11 cellular contexts compared by ENCODE assay signal in genomic region chr19:40721936-40722661, GRCh38. TPM values are rescaled to one million over a fixed set of nuclear protein-coding genes. Genes with fewer than 3 reads are reported as not detected.
DNase-seq lines count a peak whose midpoint lies in the region; ATAC-seq and TF ChIP-seq lines count a peak whose summit lies in the region.
"Had no signal": no experiment of that assay in that cellular context is flagged by ENCODE, and none has a peak within 500 bp of the region (broad histone marks: within the 10 kb centered on the region; RNA-seq: fewer than 3 reads in every experiment).

No MANE protein-coding gene starts in this region.

- H3K4me1 Mint-ChIP-seq in endothelial cell (ENCODE audit: unreplicated experiment) = peaks cover 11% of the 10 kb centered on the region
- H3K4me1 Mint-ChIP-seq in naive thymus-derived CD4-positive, alpha-beta T cell = peaks cover 22 to 64% (median 48%) of the 10 kb centered on the region in 7 donors
- H3K4me1 Mint-ChIP-seq in activated naive CD4-positive, alpha-beta T cell treated with anti-CD3 and anti-CD28 coated beads, Interleukin-2, amount 10 ng/mL, durations not matched to agents 7 days and 5 days = peaks cover 49% of the 10 kb centered on the region

- peak overlapping the region; percentile 98 for H3K27ac ChIP-seq in RWPE2 (ENCODE audit: poor library complexity, severe bottlenecking)
- peak overlapping the region; percentile 5 for H3K27ac ChIP-seq in mesenchymal stem cell (ENCODE audit: low read length, poor library complexity, severe bottlenecking)
- H3K27ac ChIP-seq in tibial artery = peak overlapping the region; percentile 96 to 97
- H3K27ac ChIP-seq in naive thymus-derived CD4-positive, alpha-beta T cell (ENCODE audit: low read depth, low read length) = no peak overlapping the region

- DNase-seq in RWPE2 (ENCODE audit: low spot score) (no peak), endothelial cell (ENCODE audit: low spot score) (no peak), mesenchymal stem cell (peak; percentile 26), tibial artery (no peak), iPS-NIHi7 (ENCODE audit: extremely low spot score) (no peak)
- no peak for DNase-seq in naive thymus-derived CD4-positive, alpha-beta T cell
- DNase-seq in activated naive CD4-positive, alpha-beta T cell treated with anti-CD3 and anti-CD28 coated beads, Interleukin-2, amount 10 ng/mL, durations not matched to agents 7 days and 5 days = no peak
- DNase-seq: NCI-H526 treated with DMSO at 0.1 percent for 48 hours had no signal

- ATAC-seq in RWPE2 (ENCODE audit: low read depth) (peak; percentile 37), HG03095 (IDR thresholded peaks at IDR 0.05; ENCODE audit: unreplicated experiment) (no peak)
- no peak for ATAC-seq in naive thymus-derived CD4-positive, alpha-beta T cell
- ATAC-seq: HCT116 had no signal

- H2BK15ac ChIP-seq in mesenchymal stem cell (ENCODE audit: low read depth, poor library complexity, severe bottlenecking) = no peak overlapping the region

- H4K8ac ChIP-seq in mesenchymal stem cell (ENCODE audit: low read length) = no peak overlapping the region

- 88% methylated on average over 5 of the region's 9 CpGs for WGBS in mesenchymal stem cell

- H3K79me1 ChIP-seq in mesenchymal stem cell (replicated peaks; ENCODE audit: low read length, poor library complexity, severe bottlenecking) = peaks cover 21% of the 10 kb centered on the region

- POLR2A ChIA-PET in naive thymus-derived CD4-positive, alpha-beta T cell (lab: Charles Lee) = interaction anchor here (0.6 to 1.5 kb wide), 3 partner anchors 28 to 77 kb away, joined by 3 to 7 read pairs (median 4); partner anchors contain the start of gene ACTMAP

- H3K9me3 Mint-ChIP-seq in endothelial cell (ENCODE audit: unreplicated experiment) = no peaks in the 10 kb centered on the region
- peaks cover 0 to 5% (median 0%) of the 10 kb centered on the region in 11 donors for H3K9me3 Mint-ChIP-seq in naive thymus-derived CD4-positive, alpha-beta T cell
- H3K9me3 Mint-ChIP-seq in activated naive CD4-positive, alpha-beta T cell treated with anti-CD3 and anti-CD28 coated beads, Interleukin-2, amount 10 ng/mL, durations not matched to agents 7 days and 5 days = no peaks in the 10 kb centered on the region
- H3K9me3 Mint-ChIP-seq: activated naive CD4-positive, alpha-beta T cell treated with anti-CD3 and anti-CD28 coated beads, Interleukin-2, amount 50 U/mL, for 24 hours had no signal

- no peak overlapping the region for H3K18ac ChIP-seq in mesenchymal stem cell (ENCODE audit: low read depth in 1 of 2, low read length in 2 of 2)

- H3K4me1 ChIP-seq in RWPE2 (ENCODE audit: insufficient read depth, poor library complexity, severe bottlenecking) (peaks cover 31% of the 10 kb centered on the region), mesenchymal stem cell (ENCODE audit: control insufficient read depth, insufficient read depth, low read depth, low read length) (peaks cover 22% of the 10 kb centered on the region), tibial artery (peaks cover 0 to 62% (median 45%) of the 10 kb centered on the region in 4 donors)
- peaks cover 19 to 30% of the 10 kb centered on the region in 2 donors for H3K4me1 ChIP-seq in naive thymus-derived CD4-positive, alpha-beta T cell (ENCODE audit: control insufficient read depth in 2 of 2, insufficient read depth in 2 of 2, low read length in 2 of 2)

- H3K4me3 ChIP-seq in RWPE2 (ENCODE audit: severe bottlenecking) (no peak overlapping the region), mesenchymal stem cell (ENCODE audit: insufficient read depth in 1 of 2, low read depth in 1 of 2, low read length in 2 of 2) (no peak overlapping the region), tibial artery (peak overlapping the region; percentile 78 to 81)
- H3K4me3 ChIP-seq in naive thymus-derived CD4-positive, alpha-beta T cell (ENCODE audit: low read length) = no peak overlapping the region

- H3K27me3 ChIP-seq in RWPE2 (ENCODE audit: insufficient read depth, poor library complexity, severe bottlenecking) (no peaks in the 10 kb centered on the region), mesenchymal stem cell (ENCODE audit: control insufficient read depth in 1 of 2, insufficient read depth in 1 of 2, low read length in 2 of 2) (no peaks in the 10 kb centered on the region), tibial artery (no peaks in the 10 kb centered on the region)
- no peaks in the 10 kb centered on the region for H3K27me3 ChIP-seq in naive thymus-derived CD4-positive, alpha-beta T cell (ENCODE audit: control insufficient read depth in 2 of 2, insufficient read depth in 2 of 2, low read length in 2 of 2)

- H3K9ac ChIP-seq in mesenchymal stem cell (ENCODE audit: low read length) = peak overlapping the region; percentile 3

- peak overlapping the region; percentile 38 for H2AK5ac ChIP-seq in mesenchymal stem cell (ENCODE audit: low read length, severe bottlenecking)

- TF ChIP-seq CTCF in RWPE2 (IDR thresholded peaks at IDR 0.05; ENCODE audit: poor library complexity, severe bottlenecking) (no peak), endothelial cell (IDR thresholded peaks at IDR 0.05; ENCODE audit: unreplicated experiment) (no peak), tibial artery (IDR thresholded peaks at IDR 0.05) (no peak)

- no peak overlapping the region for H2BK5ac ChIP-seq in mesenchymal stem cell (ENCODE audit: low read depth, low read length, poor library complexity, severe bottlenecking)

- H3K4ac ChIP-seq in mesenchymal stem cell (ENCODE audit: low read depth in 1 of 2, low read length in 2 of 2) = no peak overlapping the region

- H3K4me2 ChIP-seq in mesenchymal stem cell (ENCODE audit: low read length, poor library complexity, severe bottlenecking) = no peak overlapping the region

- H2BK12ac ChIP-seq in mesenchymal stem cell (ENCODE audit: low read length in 2 of 2) = no peak overlapping the region

- peaks cover 25% of the 10 kb centered on the region for H3K36me3 Mint-ChIP-seq in endothelial cell (ENCODE audit: low read depth, unreplicated experiment)
- peaks cover 0 to 46% (median 8%) of the 10 kb centered on the region in 5 donors for H3K36me3 Mint-ChIP-seq in naive thymus-derived CD4-positive, alpha-beta T cell
- H3K36me3 Mint-ChIP-seq in activated naive CD4-positive, alpha-beta T cell treated with anti-CD3 and anti-CD28 coated beads, Interleukin-2, amount 10 ng/mL, durations not matched to agents 7 days and 5 days = peaks cover 26% of the 10 kb centered on the region

- peak overlapping the region in 1 of 2 experiments; percentile 18 for H3K14ac ChIP-seq in mesenchymal stem cell (ENCODE audit: low read length in 2 of 2)

- peak overlapping the region; percentile 31 for H3K4me3 Mint-ChIP-seq in endothelial cell (ENCODE audit: unreplicated experiment)
- H3K4me3 Mint-ChIP-seq in naive thymus-derived CD4-positive, alpha-beta T cell = peak overlapping the region in 1 of 10 donors; percentile 22
- no peak overlapping the region for H3K4me3 Mint-ChIP-seq in activated naive CD4-positive, alpha-beta T cell treated with anti-CD3 and anti-CD28 coated beads, Interleukin-2, amount 10 ng/mL, durations not matched to agents 7 days and 5 days
- H3K4me3 Mint-ChIP-seq: activated naive CD4-positive, alpha-beta T cell treated with anti-CD3 and anti-CD28 coated beads, Interleukin-2, amount 50 U/mL, for 24 hours had no signal

- CTCF ChIA-PET in naive thymus-derived CD4-positive, alpha-beta T cell (lab: Charles Lee) = interaction anchor here (1.0 kb wide), 1 partner anchor 79 kb away, joined by 4 read pairs; no protein-coding TSS in a partner anchor
- CTCF ChIA-PET in activated naive CD4-positive, alpha-beta T cell treated with anti-CD3 and anti-CD28 coated beads, Interleukin-2, amount 10 ng/mL, durations not matched to agents 7 days and 5 days (lab: Charles Lee) = interaction anchor here (0.6 to 2.2 kb wide), 3 partner anchors 83 to 112 kb away, joined by 3 to 5 read pairs (median 3); no protein-coding TSS in a partner anchor

- peaks cover 5% of the 10 kb centered on the region for H3K27me3 Mint-ChIP-seq in endothelial cell (ENCODE audit: unreplicated experiment)
- H3K27me3 Mint-ChIP-seq in naive thymus-derived CD4-positive, alpha-beta T cell = no peaks in the 10 kb centered on the region
- no peaks in the 10 kb centered on the region for H3K27me3 Mint-ChIP-seq in activated naive CD4-positive, alpha-beta T cell treated with anti-CD3 and anti-CD28 coated beads, Interleukin-2, amount 10 ng/mL, durations not matched to agents 7 days and 5 days
- H3K27me3 Mint-ChIP-seq: activated naive CD4-positive, alpha-beta T cell treated with anti-CD3 and anti-CD28 coated beads, Interleukin-2, amount 50 U/mL, for 24 hours had no signal

- no peaks in the 10 kb centered on the region for H3K9me3 ChIP-seq in RWPE2 (ENCODE audit: severe bottlenecking)
- no peaks in the 10 kb centered on the region for H3K9me3 ChIP-seq in mesenchymal stem cell (ENCODE audit: control insufficient read depth, low read length)
- H3K9me3 ChIP-seq in tibial artery = no peaks in the 10 kb centered on the region
- no peaks in the 10 kb centered on the region for H3K9me3 ChIP-seq in naive thymus-derived CD4-positive, alpha-beta T cell (ENCODE audit: control insufficient read depth in 2 of 3, low read length in 3 of 3)

- no peak overlapping the region for H2AFZ ChIP-seq in mesenchymal stem cell (ENCODE audit: low read depth, low read length)

- intact Hi-C loops in tibial artery (cut with DNase I; ENCODE audit: low total_unique reads) = no loop called here
- intact Hi-C loops in naive thymus-derived CD4-positive, alpha-beta T cell (cut with micrococcal nuclease) = no loop called here

- H3K23ac ChIP-seq in mesenchymal stem cell (ENCODE audit: low read length in 2 of 2) = peak overlapping the region in 1 of 2 experiments; percentile 74

- H2BK120ac ChIP-seq in mesenchymal stem cell (ENCODE audit: low read depth, low read length) = no peak overlapping the region

- no peak overlapping the region for H4K91ac ChIP-seq in mesenchymal stem cell (ENCODE audit: low read length)

- peak overlapping the region; percentile 13 for H3K27ac Mint-ChIP-seq in endothelial cell (ENCODE audit: unreplicated experiment)
- peak overlapping the region in 2 of 9 donors; percentile 16 to 77 for H3K27ac Mint-ChIP-seq in naive thymus-derived CD4-positive, alpha-beta T cell
- H3K27ac Mint-ChIP-seq in activated naive CD4-positive, alpha-beta T cell treated with anti-CD3 and anti-CD28 coated beads, Interleukin-2, amount 10 ng/mL, durations not matched to agents 7 days and 5 days = no peak overlapping the region
- H3K27ac Mint-ChIP-seq: activated naive CD4-positive, alpha-beta T cell treated with anti-CD3 and anti-CD28 coated beads, Interleukin-2, amount 50 U/mL, for 24 hours had no signal

- H3K36me3 ChIP-seq in RWPE2 (ENCODE audit: low read depth) = peaks cover 83% of the 10 kb centered on the region
- peaks cover 23 to 30% of the 10 kb centered on the region in 2 experiments for H3K36me3 ChIP-seq in mesenchymal stem cell (ENCODE audit: control insufficient read depth in 1 of 2, insufficient read depth in 2 of 2, low read depth in 1 of 2, low read length in 2 of 2)
- H3K36me3 ChIP-seq in tibial artery = peaks cover 27 to 45% (median 35%) of the 10 kb centered on the region in 3 donors
- H3K36me3 ChIP-seq in naive thymus-derived CD4-positive, alpha-beta T cell (ENCODE audit: control insufficient read depth in 2 of 3, insufficient read depth in 3 of 3, low read length in 3 of 3) = peaks cover 0 to 6% (median 0%) of the 10 kb centered on the region in 3 experiments

RNA-seq across cellular contexts. Expression of gene ITPKC, which starts 5.2 kb away (rescaled TPM):
- total RNA-seq in endothelial cell (ENCODE audit: unreplicated experiment) = 12.1 TPM
- polyA plus RNA-seq in mesenchymal stem cell (2013, experiment 1 of 2) = 8.5 TPM
- 8.0 TPM for polyA plus RNA-seq in mesenchymal stem cell (2013, experiment 2 of 2)
- total RNA-seq in naive thymus-derived CD4-positive, alpha-beta T cell = 1 to 10 TPM; 4.9 to 9.0 (median 7.3) TPM
- polyA plus RNA-seq in naive thymus-derived CD4-positive, alpha-beta T cell = 1 to 10 TPM; 3.0 to 6.5 TPM

RNA-seq across cellular contexts. Expression of gene COQ8B, which starts 5.4 kb away (rescaled TPM):
- 26.4 TPM for total RNA-seq in endothelial cell (ENCODE audit: unreplicated experiment)
- 12.5 TPM for polyA plus RNA-seq in mesenchymal stem cell (2013, experiment 1 of 2)
- polyA plus RNA-seq in mesenchymal stem cell (2013, experiment 2 of 2) = 12.4 TPM
- total RNA-seq in naive thymus-derived CD4-positive, alpha-beta T cell = 10 to 100 TPM; 26.2 to 48.3 (median 43.8) TPM
- 10 to 100 TPM; 14.4 to 21.9 TPM for polyA plus RNA-seq in naive thymus-derived CD4-positive, alpha-beta T cell

RNA-seq across cellular contexts. Expression of gene ACTMAP, which starts 28.2 kb away (rescaled TPM):
- 24.6 TPM for total RNA-seq in endothelial cell (ENCODE audit: unreplicated experiment)
- polyA plus RNA-seq in mesenchymal stem cell (2013, experiment 1 of 2) = 5.2 TPM
- polyA plus RNA-seq in mesenchymal stem cell (2013, experiment 2 of 2) = 5.4 TPM
- total RNA-seq in naive thymus-derived CD4-positive, alpha-beta T cell = 10 to 100 TPM in 1 of 5 experiments, 1 to 10 TPM in 4; 5.5 to 13.7 (median 7.8) TPM
- 1 to 10 TPM; 3.2 to 3.6 TPM for polyA plus RNA-seq in naive thymus-derived CD4-positive, alpha-beta T cell

RNA-seq across cellular contexts. Expression of gene SNRPA, which starts 28.9 kb away (rescaled TPM):
- total RNA-seq in endothelial cell (ENCODE audit: unreplicated experiment) = 101 TPM
- 62.8 TPM for polyA plus RNA-seq in mesenchymal stem cell (2013, experiment 1 of 2)
- polyA plus RNA-seq in mesenchymal stem cell (2013, experiment 2 of 2) = 61.8 TPM
- 100 to 1,000 TPM in 1 of 5 experiments, 10 to 100 TPM in 4; 64.1 to 166 (median 72.7) TPM for total RNA-seq in naive thymus-derived CD4-positive, alpha-beta T cell
- polyA plus RNA-seq in naive thymus-derived CD4-positive, alpha-beta T cell = 10 to 100 TPM; 44.1 to 57.2 TPM

RNA-seq across cellular contexts. Expression of gene NUMBL, which starts 31.6 kb away (rescaled TPM):
- 10.0 TPM for total RNA-seq in endothelial cell (ENCODE audit: unreplicated experiment)
- 35.4 TPM for polyA plus RNA-seq in mesenchymal stem cell (2013, experiment 1 of 2)
- 35.3 TPM for polyA plus RNA-seq in mesenchymal stem cell (2013, experiment 2 of 2)
- total RNA-seq in naive thymus-derived CD4-positive, alpha-beta T cell = 10 to 100 TPM in 3 of 5 experiments, 1 to 10 TPM in 2; 9.0 to 28.6 (median 11.2) TPM
- polyA plus RNA-seq in naive thymus-derived CD4-positive, alpha-beta T cell = 1 to 10 TPM in 1 of 2 donors, under 1 TPM in 1; 0.28 to 1.4 TPM

Comparison
In these comparisons a context has a peak if more than half of its experiments do, and no peak if none do; other contexts are left out.
1. H3K4me3 ChIP-seq: peak in tibial artery (2 of 2); none in RWPE2 (single experiment), mesenchymal stem cell (0 of 2) and naive thymus-derived CD4-positive, alpha-beta T cell (single experiment).